In the genomic region with DNA sequence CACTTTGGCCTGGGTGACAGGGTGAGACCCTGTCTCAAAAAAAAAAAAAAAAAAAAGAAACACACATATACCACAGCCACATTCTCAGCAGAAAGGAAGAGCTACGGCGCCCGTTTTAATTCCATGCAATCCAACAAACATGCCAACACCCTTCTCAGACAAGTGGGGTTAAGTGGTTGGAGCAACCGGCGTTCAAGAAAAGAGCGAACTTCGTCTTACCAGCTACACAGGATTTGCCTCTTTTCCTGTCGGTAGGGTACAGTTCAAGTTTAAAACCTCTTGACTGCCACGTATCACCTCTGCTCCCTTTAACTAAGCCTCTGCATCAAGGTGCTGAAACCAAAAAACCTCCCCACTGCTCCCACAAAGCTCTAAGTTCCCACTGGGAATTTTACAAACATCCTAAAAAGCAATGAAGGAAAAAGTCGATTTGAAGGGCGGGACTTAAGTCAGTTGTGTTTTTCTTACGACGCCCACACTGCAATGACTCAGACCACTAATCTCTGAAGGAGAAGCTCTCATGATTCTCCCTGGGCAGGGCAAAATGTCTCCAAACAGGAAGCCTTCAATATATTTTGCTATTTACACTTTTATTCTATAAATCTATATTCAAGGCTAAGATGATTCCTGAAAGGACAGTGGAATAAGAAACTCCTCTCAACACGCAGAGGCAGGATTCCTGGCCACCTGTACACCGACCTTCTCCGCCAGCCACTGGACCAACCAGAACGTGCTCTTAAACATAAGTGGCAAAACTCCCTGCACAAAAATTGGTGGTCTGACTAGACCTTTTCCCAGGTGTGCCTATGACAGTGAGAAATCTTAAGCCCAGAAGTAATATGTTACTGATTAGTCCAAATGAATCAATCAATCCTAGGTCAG, we compare ENCODE assay signal across 11 cellular contexts. TPM values are rescaled to one million over a fixed set of nuclear protein-coding genes. Genes with fewer than 3 reads are reported as not detected.
DNase-seq lines count a peak whose midpoint lies in the region; ATAC-seq and TF ChIP-seq lines count a peak whose summit lies in the region.
"Had no signal": no experiment of that assay in that cellular context is flagged by ENCODE, and none has a peak within 500 bp of the region (broad histone marks: within the 10 kb centered on the region; RNA-seq: fewer than 3 reads in every experiment).

No MANE protein-coding gene starts in this region.

- H3K36me3 ChIP-seq in uterus, result no peaks in the 10 kb centered on the region
- H3K36me3 ChIP-seq: ovary had no signal

- no peak for TF ChIP-seq POLR2A in erythroblast (IDR thresholded peaks at IDR 0.05; ENCODE audit: low read length)
- TF ChIP-seq POLR2A in uterus (IDR thresholded peaks at IDR 0.05), result no peak

- intact Hi-C loops in uterus (cut with DNase I; ENCODE audit: low total_unique reads), result no loop called here

- no peak overlapping the region for H3K4me3 ChIP-seq in skeletal muscle cell (ENCODE audit: low read depth, low read length)
- no peak overlapping the region for H3K4me3 ChIP-seq in uterus
- H3K4me3 ChIP-seq: heart left ventricle, ovary had no signal

- no peak overlapping the region for H3K27ac ChIP-seq in uterus
- H3K27ac ChIP-seq: heart left ventricle, ovary had no signal

- DNase-seq in GM03348 (ENCODE audit: low spot score) (peak; percentile 35), SW480 (ENCODE audit: low spot score) (peak; percentile 23), erythroblast (lab: John Stamatoyannopoulos, UW) (peak; percentile 49 to 74), skeletal muscle cell (ENCODE audit: low read depth) (peak; percentile 26), NCI-H2196 (lab: John Stamatoyannopoulos, UW; ENCODE audit: unreplicated experiment) (no peak), uterus (no peak)
- DNase-seq: activated T-cell treated with anti-CD3 and anti-CD28 coated beads, Interleukin-2, amount 50 U/mL, for 4 hours; heart left ventricle; ovary had no signal

- ATAC-seq in GM19035 (IDR thresholded peaks at IDR 0.05; ENCODE audit: unreplicated experiment) (no peak), HG03342 (IDR thresholded peaks at IDR 0.05; ENCODE audit: unreplicated experiment) (no peak)

- no peaks in the 10 kb centered on the region for H3K27me3 ChIP-seq in uterus
- H3K27me3 ChIP-seq: heart left ventricle, ovary had no signal

- H3K4me1 ChIP-seq in uterus, result no peaks in the 10 kb centered on the region

- TF ChIP-seq CTCF in uterus (IDR thresholded peaks at IDR 0.05), result no peak

- no peaks in the 10 kb centered on the region for H3K9me3 ChIP-seq in uterus
- H3K9me3 ChIP-seq: heart left ventricle, ovary had no signal

RNA-seq across cellular contexts. Expression of gene SRP68, which starts 18.8 kb away (rescaled TPM):
- 100 to 1,000 TPM in 1 of 4 donors, 10 to 100 TPM in 3; 25.1 to 117 (median 65.0) TPM for total RNA-seq in uterus

RNA-seq across cellular contexts. Expression of gene GALR2, which starts 21.1 kb away (rescaled TPM):
- total RNA-seq in uterus, result not detected
- total RNA-seq: heart left ventricle had no signal

RNA-seq across cellular contexts. Expression of gene ZACN, which starts 25.5 kb away (rescaled TPM):
- not detected for total RNA-seq in uterus

RNA-seq across cellular contexts. Expression of gene EVPL, which starts 26.4 kb away (rescaled TPM):
- 1 to 10 TPM in 3 of 4 donors, under 1 TPM in 1; 0.59 to 3.7 (median 2.8) TPM for total RNA-seq in uterus

RNA-seq across cellular contexts. Expression of gene EXOC7, which starts 50.1 kb away (rescaled TPM):
- total RNA-seq in uterus, result 100 to 1,000 TPM in 3 of 4 donors, 10 to 100 TPM in 1; 34.7 to 118 (median 109) TPM

Comparison
In these comparisons a context has a peak if more than half of its experiments do, and no peak if none do; other contexts are left out.
1. DNase-seq: peak in GM03348 (single experiment), SW480 (single experiment), erythroblast (2 of 2) and skeletal muscle cell (single experiment); none in NCI-H2196 (single experiment) and uterus (0 of 2).